Comparison of ENCODE assay signal across 1 cellular context in genomic region chr9:134065720-134066419, GRCh38.
TF ChIP-seq lines count a peak whose summit lies in the region.

No MANE protein-coding gene starts in this region.

TF ChIP-seq in HepG2, 621 proteins besides CTCF, POLR2A, EP300 and RAD21 (continued from another document and continues in another):
- peak; percentile 48 for TF ChIP-seq PAXIP1 (CRISPR knock-in tag; conservative IDR thresholded peaks at IDR 0.05)
- no peak for TF ChIP-seq ZNF773 (CRISPR knock-in tag; IDR thresholded peaks at IDR 0.05; ENCODE audit: borderline replicate concordance)
- TF ChIP-seq TERF1 (CRISPR knock-in tag; IDR thresholded peaks at IDR 0.05), result no peak
- TF ChIP-seq, protein P1, sequence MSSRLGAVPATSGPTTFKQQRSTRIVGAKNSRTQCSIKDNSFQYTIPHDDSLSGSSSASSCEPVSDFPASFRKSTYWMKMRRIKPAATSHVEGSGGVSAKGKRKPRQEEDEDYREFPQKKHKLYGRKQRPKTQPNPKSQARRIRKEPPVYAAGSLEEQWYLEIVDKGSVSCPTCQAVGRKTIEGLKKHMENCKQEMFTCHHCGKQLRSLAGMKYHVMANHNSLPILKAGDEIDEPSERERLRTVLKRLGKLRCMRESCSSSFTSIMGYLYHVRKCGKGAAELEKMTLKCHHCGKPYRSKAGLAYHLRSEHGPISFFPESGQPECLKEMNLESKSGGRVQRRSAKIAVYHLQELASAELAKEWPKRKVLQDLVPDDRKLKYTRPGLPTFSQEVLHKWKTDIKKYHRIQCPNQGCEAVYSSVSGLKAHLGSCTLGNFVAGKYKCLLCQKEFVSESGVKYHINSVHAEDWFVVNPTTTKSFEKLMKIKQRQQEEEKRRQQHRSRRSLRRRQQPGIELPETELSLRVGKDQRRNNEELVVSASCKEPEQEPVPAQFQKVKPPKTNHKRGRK (CRISPR knock-in tag; IDR thresholded peaks at IDR 0.05), result no peak
- no peak for TF ChIP-seq ZNF260 (CRISPR knock-in tag; IDR thresholded peaks at IDR 0.05; ENCODE audit: borderline replicate concordance, low read depth)
- TF ChIP-seq ZBTB2 (CRISPR knock-in tag; IDR thresholded peaks at IDR 0.05; ENCODE audit: low read depth), result no peak
- TF ChIP-seq HMGXB4 (CRISPR knock-in tag; IDR thresholded peaks at IDR 0.05; ENCODE audit: borderline replicate concordance in 1 of 2, low read depth in 1 of 2), result 0 out of 4 replicates have a peak, but pooled peaks of 1 of the 2 experiments have one; percentile 45
- TF ChIP-seq KAT7 (CRISPR knock-in tag; IDR thresholded peaks at IDR 0.05; ENCODE audit: borderline replicate concordance), result no peak
- TF ChIP-seq ZNF367 (CRISPR knock-in tag; IDR thresholded peaks at IDR 0.05; ENCODE audit: borderline replicate concordance), result no peak
- TF ChIP-seq RFXAP (CRISPR knock-in tag; IDR thresholded peaks at IDR 0.05; ENCODE audit: borderline replicate concordance), result no peak
- TF ChIP-seq GATA4 (IDR thresholded peaks at IDR 0.05; ENCODE audit: borderline replicate concordance, low read depth), result no peak
- no peak for TF ChIP-seq ZNF768 (CRISPR knock-in tag; IDR thresholded peaks at IDR 0.05)
- TF ChIP-seq LCORL (IDR thresholded peaks at IDR 0.05), result no peak
- TF ChIP-seq LCORL (CRISPR knock-in tag; IDR thresholded peaks at IDR 0.05), result no peak; the same call in 1 of the 2 replicates
- 0 out of 2 replicates have a peak, but pooled peaks have one; percentile 20 for TF ChIP-seq ZFP90 (CRISPR knock-in tag; IDR thresholded peaks at IDR 0.05; ENCODE audit: borderline replicate concordance)
- TF ChIP-seq MAFG (CRISPR knock-in tag; IDR thresholded peaks at IDR 0.05), result no peak
- no peak for TF ChIP-seq ZFP82 (CRISPR knock-in tag; IDR thresholded peaks at IDR 0.05; ENCODE audit: borderline replicate concordance)
- no peak for TF ChIP-seq ZBTB42 (CRISPR knock-in tag; IDR thresholded peaks at IDR 0.05)
- TF ChIP-seq HDAC2 (CRISPR knock-in tag; IDR thresholded peaks at IDR 0.05), result no peak; the same call in 1 of the 2 replicates
- TF ChIP-seq PTBP1 (IDR thresholded peaks at IDR 0.05; ENCODE audit: low read depth, low read length, poor library complexity, severe bottlenecking), result no peak
- no peak for TF ChIP-seq ATM (IDR thresholded peaks at IDR 0.05; ENCODE audit: borderline replicate concordance)
- TF ChIP-seq KMT2A (CRISPR knock-in tag; IDR thresholded peaks at IDR 0.05), result peak; percentile 58; the same call in 1 of the 2 replicates
- TF ChIP-seq ZMYM3 (CRISPR knock-in tag; IDR thresholded peaks at IDR 0.05), result 0 out of 2 replicates have a peak, but pooled peaks have one; percentile 17
- peak; percentile 58; the same call in 1 of the 2 replicates for TF ChIP-seq ETV5 (CRISPR knock-in tag; IDR thresholded peaks at IDR 0.05; ENCODE audit: borderline replicate concordance)
- no peak for TF ChIP-seq EHMT2 (IDR thresholded peaks at IDR 0.05; ENCODE audit: borderline replicate concordance, low read depth, low read length)
- no peak for TF ChIP-seq MLLT10 (CRISPR knock-in tag; IDR thresholded peaks at IDR 0.05)
- no peak for TF ChIP-seq FOXM1 (CRISPR knock-in tag; IDR thresholded peaks at IDR 0.05)
- TF ChIP-seq BCL6 (CRISPR knock-in tag; IDR thresholded peaks at IDR 0.05), result 0 out of 2 replicates have a peak, but pooled peaks have one; percentile 37
- TF ChIP-seq, protein P2, sequence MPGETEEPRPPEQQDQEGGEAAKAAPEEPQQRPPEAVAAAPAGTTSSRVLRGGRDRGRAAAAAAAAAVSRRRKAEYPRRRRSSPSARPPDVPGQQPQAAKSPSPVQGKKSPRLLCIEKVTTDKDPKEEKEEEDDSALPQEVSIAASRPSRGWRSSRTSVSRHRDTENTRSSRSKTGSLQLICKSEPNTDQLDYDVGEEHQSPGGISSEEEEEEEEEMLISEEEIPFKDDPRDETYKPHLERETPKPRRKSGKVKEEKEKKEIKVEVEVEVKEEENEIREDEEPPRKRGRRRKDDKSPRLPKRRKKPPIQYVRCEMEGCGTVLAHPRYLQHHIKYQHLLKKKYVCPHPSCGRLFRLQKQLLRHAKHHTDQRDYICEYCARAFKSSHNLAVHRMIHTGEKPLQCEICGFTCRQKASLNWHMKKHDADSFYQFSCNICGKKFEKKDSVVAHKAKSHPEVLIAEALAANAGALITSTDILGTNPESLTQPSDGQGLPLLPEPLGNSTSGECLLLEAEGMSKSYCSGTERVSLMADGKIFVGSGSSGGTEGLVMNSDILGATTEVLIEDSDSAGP (CRISPR knock-in tag; IDR thresholded peaks at IDR 0.05; ENCODE audit: borderline replicate concordance), result no peak
- no peak for TF ChIP-seq ZBTB4 (CRISPR knock-in tag; IDR thresholded peaks at IDR 0.05; ENCODE audit: borderline replicate concordance)
- no peak for TF ChIP-seq PREB (CRISPR knock-in tag; IDR thresholded peaks at IDR 0.05)
- TF ChIP-seq NFKBIZ (CRISPR knock-in tag; IDR thresholded peaks at IDR 0.05), result no peak
- TF ChIP-seq TFE3 (CRISPR knock-in tag; IDR thresholded peaks at IDR 0.05), result no peak
- no peak for TF ChIP-seq ZFYVE20 (CRISPR knock-in tag; IDR thresholded peaks at IDR 0.05; ENCODE audit: borderline replicate concordance, low read depth)
- TF ChIP-seq NCOA5 (CRISPR knock-in tag; IDR thresholded peaks at IDR 0.05), result no peak
- peak; percentile 59; the same call in 1 of the 2 replicates for TF ChIP-seq ZNF501 (CRISPR knock-in tag; IDR thresholded peaks at IDR 0.05)
- no peak for TF ChIP-seq ZNF232 (CRISPR knock-in tag; IDR thresholded peaks at IDR 0.05; ENCODE audit: borderline replicate concordance)
- no peak for TF ChIP-seq PLRG1 (conservative IDR thresholded peaks at IDR 0.05)
- no peak for TF ChIP-seq ZFP37 (CRISPR knock-in tag; IDR thresholded peaks at IDR 0.05; ENCODE audit: borderline replicate concordance)
- no peak for TF ChIP-seq RAD51 (IDR thresholded peaks at IDR 0.05; ENCODE audit: borderline replicate concordance)
- TF ChIP-seq RELA (CRISPR knock-in tag; IDR thresholded peaks at IDR 0.05), result no peak
- TF ChIP-seq ZSCAN22 (CRISPR knock-in tag; IDR thresholded peaks at IDR 0.05), result no peak
- TF ChIP-seq SALL1 (CRISPR knock-in tag; IDR thresholded peaks at IDR 0.05), result peak; percentile 34
- 0 out of 2 replicates have a peak, but pooled peaks have one; percentile 64 for TF ChIP-seq MEIS2 (CRISPR knock-in tag; IDR thresholded peaks at IDR 0.05)
- TF ChIP-seq SPEN (CRISPR knock-in tag; IDR thresholded peaks at IDR 0.05; ENCODE audit: low read depth), result no peak
- TF ChIP-seq ZNF572 (CRISPR knock-in tag; IDR thresholded peaks at IDR 0.05), result no peak
- no peak for TF ChIP-seq JUN (CRISPR knock-in tag; IDR thresholded peaks at IDR 0.05)
- no peak for TF ChIP-seq CHD4 (IDR thresholded peaks at IDR 0.05; ENCODE audit: borderline replicate concordance, low read length)
- TF ChIP-seq ZNF138 (CRISPR knock-in tag; IDR thresholded peaks at IDR 0.05; ENCODE audit: low read depth), result no peak
- peak; percentile 25; the same call in 1 of the 2 replicates for TF ChIP-seq ZBTB7B (CRISPR knock-in tag; IDR thresholded peaks at IDR 0.05)
- TF ChIP-seq NFATC3 (CRISPR knock-in tag; IDR thresholded peaks at IDR 0.05), result no peak
